ENCODE assay signal across 8 cellular contexts in genomic region chr22:37552560-37553163, GRCh38. TPM values are rescaled to one million over a fixed set of nuclear protein-coding genes. Genes with fewer than 3 reads are reported as not detected.
DNase-seq lines count a peak whose midpoint lies in the region; ATAC-seq, FAIRE-seq and TF ChIP-seq lines count a peak whose summit lies in the region.
"Had no signal": no experiment of that assay in that cellular context is flagged by ENCODE, and none has a peak within 500 bp of the region (broad histone marks: within the 10 kb centered on the region; RNA-seq: fewer than 3 reads in every experiment).

No MANE protein-coding gene starts in this region.

- no peak overlapping the region; the same call in 1 of the 2 replicates for H2BK5ac ChIP-seq in H1 (ENCODE audit: low read depth, low read length)

- TF ChIP-seq RAD21 in H1 (IDR thresholded peaks at IDR 0.05 in 1 of 2, conservative IDR thresholded peaks at IDR 0.05 in 1 of 2; ENCODE audit: low read depth in 2 of 2, low read length in 2 of 2), result no peak

- H3K23ac ChIP-seq in H1 (ENCODE audit: insufficient read length), result no peak overlapping the region

- no peak overlapping the region for H4K8ac ChIP-seq in H1 (ENCODE audit: extremely low read depth, insufficient read depth, low read length)

- intact Hi-C loops in right lobe of liver (cut with DNase I), result no loop called here
- intact Hi-C loops in tibial artery (cut with DNase I; ENCODE audit: low total_unique reads), result no loop called here

- H4K91ac ChIP-seq in H1 (replicated peaks; ENCODE audit: insufficient read length, low read length), result no peak overlapping the region

- TF ChIP-seq POLR2A in H1 (IDR thresholded peaks at IDR 0.05; ENCODE audit: control extremely low read depth in 1 of 2, low read depth in 2 of 2, low read length in 2 of 2), result no peak
- TF ChIP-seq POLR2A in right lobe of liver (IDR thresholded peaks at IDR 0.05), result no peak

- CTCF ChIA-PET in H1 (lab: Charles Lee; ENCODE audit: partially characterized antibody), result interaction anchor here (1.5 to 16.8 kb wide), 4 partner anchors 9 to 54 kb away, joined by 4 to 1347 read pairs (median 26); partner anchors contain the start of genes CDC42EP1 and LGALS2

- FAIRE-seq in H1 (lab: Jason Lieb, UNC), result no peak

- no peak overlapping the region for H2BK20ac ChIP-seq in H1 (ENCODE audit: low read length)

- no peaks in the 10 kb centered on the region for H3K36me3 ChIP-seq in H1 (ENCODE audit: control insufficient read depth in 2 of 4, insufficient read depth in 4 of 4, low read length in 3 of 4)
- no peaks in the 10 kb centered on the region for H3K36me3 ChIP-seq in right lobe of liver
- no peaks in the 10 kb centered on the region for H3K36me3 ChIP-seq in tibial artery

- POLR2A ChIA-PET in H1 (lab: Charles Lee; ENCODE audit: partially characterized antibody), result interaction anchor here (1.1 to 13.2 kb wide), 3 partner anchors 11 to 69 kb away, joined by 3 to 198 read pairs (median 3); partner anchors contain the start of gene CDC42EP1

- no peak overlapping the region for H3K9ac ChIP-seq in H1 (replicated peaks in 1 of 4; ENCODE audit: extremely low read depth in 1 of 4, low read depth in 3 of 4, low read length in 3 of 4)
- H3K9ac ChIP-seq: KMS-11 had no signal

- H3K23me2 ChIP-seq in H1 (ENCODE audit: low read depth, low read length), result peaks cover 7% of the 10 kb centered on the region

- H3K18ac ChIP-seq in H1 (ENCODE audit: extremely low read depth, low read length), result no peak overlapping the region

- H3K4me1 ChIP-seq in H1 (replicated peaks in 1 of 4; ENCODE audit: control insufficient read depth in 3 of 4, insufficient read depth in 4 of 4, low read length in 3 of 4), result peaks cover 5 to 31% (median 13%) of the 10 kb centered on the region in 4 experiments
- peaks cover 0 to 44% (median 16%) of the 10 kb centered on the region in 4 donors for H3K4me1 ChIP-seq in right lobe of liver
- H3K4me1 ChIP-seq in tibial artery, result peaks cover 11 to 64% (median 58%) of the 10 kb centered on the region in 4 donors

- no peak overlapping the region for H2BK12ac ChIP-seq in H1 (ENCODE audit: low read depth, low read length)

- TF ChIP-seq CTCF in H1 (IDR thresholded peaks at IDR 0.05; ENCODE audit: control extremely low read depth in 1 of 3, insufficient read depth in 1 of 3, low read depth in 1 of 3, low read length in 3 of 3) (no peak), right lobe of liver (IDR thresholded peaks at IDR 0.05) (no peak), tibial artery (IDR thresholded peaks at IDR 0.05) (no peak)

- H4K20me1 ChIP-seq in H1 (replicated peaks in 1 of 2; ENCODE audit: control insufficient read depth in 1 of 2, insufficient read depth in 2 of 2, low read length in 2 of 2), result no peaks in the 10 kb centered on the region

- no peak overlapping the region for H3K4me3 ChIP-seq in H1 (ENCODE audit: extremely low read depth in 1 of 4, insufficient read depth in 2 of 4, low read depth in 3 of 4, low read length in 4 of 4)
- H3K4me3 ChIP-seq in right lobe of liver, result no peak overlapping the region
- no peak overlapping the region for H3K4me3 ChIP-seq in tibial artery

- H3K9me3 ChIP-seq in H1 (ENCODE audit: insufficient read depth in 2 of 2, low read depth in 1 of 2, low read length in 1 of 2), result no peaks in the 10 kb centered on the region
- H3K9me3 ChIP-seq in right lobe of liver, result no peaks in the 10 kb centered on the region
- no peaks in the 10 kb centered on the region for H3K9me3 ChIP-seq in tibial artery

- no peak overlapping the region for H4K5ac ChIP-seq in H1 (ENCODE audit: insufficient read length, low read depth, low read length)

- H3K27me3 ChIP-seq in H1 (replicated peaks in 1 of 4; ENCODE audit: control insufficient read depth in 3 of 4, extremely low read depth in 1 of 4, insufficient read depth in 3 of 4, low read length in 3 of 4) (peaks cover 0 to 7% (median 5%) of the 10 kb centered on the region in 4 experiments; a peak in 5 of 7 replicates), right lobe of liver (no peaks in the 10 kb centered on the region), tibial artery (no peaks in the 10 kb centered on the region)

- no peak overlapping the region for H2BK15ac ChIP-seq in H1 (ENCODE audit: low read length)

- H3K27ac ChIP-seq in H1 (ENCODE audit: low read depth, low read length), result no peak overlapping the region
- H3K27ac ChIP-seq in right lobe of liver, result peak overlapping the region in 2 of 3 donors; percentile 13 to 54
- peak overlapping the region; percentile 64 to 97 for H3K27ac ChIP-seq in tibial artery
- H3K27ac ChIP-seq: KMS-11 had no signal

- no peaks in the 10 kb centered on the region for H3K79me2 ChIP-seq in H1 (ENCODE audit: control insufficient read depth in 1 of 2, insufficient read depth in 2 of 2, low read length in 2 of 2)

- peak overlapping the region; percentile 6 for H2BK120ac ChIP-seq in H1 (replicated peaks; ENCODE audit: low read depth, low read length)

- H3K56ac ChIP-seq in H1 (replicated peaks; ENCODE audit: insufficient read length, low read depth, low read length), result no peak overlapping the region

- no peak overlapping the region for H3K14ac ChIP-seq in H1 (ENCODE audit: insufficient read length)

- ATAC-seq in right lobe of liver, result peak in 2 of 4 donors; percentile 5 to 20
- no peak for ATAC-seq in GM19035 (IDR thresholded peaks at IDR 0.05; ENCODE audit: unreplicated experiment)

- WGBS in H1 (ENCODE audit: extremely low coverage in 1 of 2, insufficient coverage in 1 of 2, insufficient read length in 1 of 2, insufficient replicate concordance in 2 of 2, low coverage in 1 of 2, low lambda C conversion rate in 2 of 2, missing lambda C conversion rate in 1 of 2), 2 experiments, result 65% methylated on average over 15 of the region's 16 CpGs; no CpG with 5 or more reads in 1 of the 2 experiments
- 29% methylated on average over 1 of the region's 16 CpGs for WGBS in right lobe of liver (ENCODE audit: insufficient coverage, low coverage, low lambda C conversion rate, missing lambda C conversion rate)

- DNase-seq in NCI-H226 (peak; percentile 65), H1 (ENCODE audit: low read depth in 1 of 2, low spot score in 2 of 2) (peak in 1 of 2 experiments; percentile 62), right lobe of liver (no peak), tibial artery (no peak), NCI-H1092 (lab: John Stamatoyannopoulos, UW) (no peak), cerebellar cortex (ENCODE audit: low spot score) (no peak)

- 0 out of 4 replicates have a peak overlapping the region, but pooled peaks of 1 of the 2 experiments have one; percentile 33 for H3K4me2 ChIP-seq in H1 (ENCODE audit: insufficient read depth in 1 of 2, low read depth in 2 of 2, low read length in 2 of 2)
- H3K4me2 ChIP-seq: KMS-11 had no signal

- H3K79me1 ChIP-seq in H1 (ENCODE audit: low read depth, low read length), result no peaks in the 10 kb centered on the region

- H2AFZ ChIP-seq in H1 (ENCODE audit: low read length), result no peak overlapping the region

- TF ChIP-seq EP300 in H1 (IDR thresholded peaks at IDR 0.05; ENCODE audit: borderline replicate concordance in 1 of 2, low read depth in 2 of 2, low read length in 2 of 2), result no peak

- no peak overlapping the region for H2AK5ac ChIP-seq in H1 (ENCODE audit: low read depth, low read length)

- peak overlapping the region; percentile 53 for H3K4ac ChIP-seq in H1 (replicated peaks; ENCODE audit: insufficient read length, low read depth, low read length)

RNA-seq across cellular contexts. Expression of gene CDC42EP1, which starts 7.6 kb away (rescaled TPM):
- total RNA-seq in H1 (2021; fragmentation: NEBNext Ultra II Directional; extraction: Animal tissue kit (Norgen Biotek cat#: 25700)), result 10.1 and 11.2 TPM in 2 replicates
- 8.3 and 15.4 TPM in 2 replicates for polyA plus RNA-seq in H1 (2011; rRNA removed)
- polyA plus RNA-seq in H1 (2011; cell fraction: cytosol; rRNA removed), result 5.3 TPM
- polyA plus RNA-seq in H1 (2011; cell fraction: nucleus; rRNA removed), result 7.8 TPM
- polyA plus RNA-seq in H1 (2012, experiment 1 of 2), result 5.5 to 11.6 TPM (median 10.8 TPM) in 4 replicates
- 8.9 TPM for polyA plus RNA-seq in H1 (2012, experiment 2 of 2)
- polyA plus RNA-seq in H1 (2013, experiment 1 of 2), result 11.0 TPM
- 10.5 TPM for polyA plus RNA-seq in H1 (2013, experiment 2 of 2)
- polyA minus RNA-seq in H1 (2011; rRNA and poly(A)+ RNA removed), result 2.1 and 2.2 TPM in 2 replicates
- 4.3 TPM for polyA minus RNA-seq in H1 (2011; cell fraction: cytosol; rRNA and poly(A)+ RNA removed)
- 5.1 TPM for polyA minus RNA-seq in H1 (2011; cell fraction: nucleus; rRNA and poly(A)+ RNA removed)
- 100 to 1,000 TPM in 1 of 6 experiments, 10 to 100 TPM in 5; 29.2 to 117 (median 68.0) TPM for total RNA-seq in right lobe of liver

RNA-seq across cellular contexts. Expression of gene LGALS2, which starts 27.2 kb away (rescaled TPM):
- total RNA-seq in H1 (2021; fragmentation: NEBNext Ultra II Directional; extraction: Animal tissue kit (Norgen Biotek cat#: 25700)), result not detected in 2 replicates
- not detected in 2 replicates for polyA plus RNA-seq in H1 (2011; rRNA removed)
- polyA plus RNA-seq in H1 (2011; cell fraction: cytosol; rRNA removed), result not detected
- not detected for polyA plus RNA-seq in H1 (2011; cell fraction: nucleus; rRNA removed)
- not detected in 4 replicates for polyA plus RNA-seq in H1 (2012, experiment 1 of 2)
- not detected for polyA plus RNA-seq in H1 (2012, experiment 2 of 2)
- polyA plus RNA-seq in H1 (2013, experiment 1 of 2), result not detected
- polyA plus RNA-seq in H1 (2013, experiment 2 of 2), result not detected
- polyA minus RNA-seq in H1 (2011; rRNA and poly(A)+ RNA removed), result not detected in 2 replicates
- not detected for polyA minus RNA-seq in H1 (2011; cell fraction: cytosol; rRNA and poly(A)+ RNA removed)
- polyA minus RNA-seq in H1 (2011; cell fraction: nucleus; rRNA and poly(A)+ RNA removed), result not detected
- total RNA-seq in right lobe of liver, result under 1 TPM in 1 of 6 experiments, not detected in 5; 0.64 TPM

RNA-seq across cellular contexts. Expression of gene CARD10, which starts 33.4 kb away (rescaled TPM):
- total RNA-seq in H1 (2021; fragmentation: NEBNext Ultra II Directional; extraction: Animal tissue kit (Norgen Biotek cat#: 25700)), result 14.4 and 14.6 TPM in 2 replicates
- polyA plus RNA-seq in H1 (2011; rRNA removed), result 13.5 and 17.4 TPM in 2 replicates
- 11.2 TPM for polyA plus RNA-seq in H1 (2011; cell fraction: cytosol; rRNA removed)
- 23.7 TPM for polyA plus RNA-seq in H1 (2011; cell fraction: nucleus; rRNA removed)
- 7.9 to 13.1 TPM (median 11.6 TPM) in 4 replicates for polyA plus RNA-seq in H1 (2012, experiment 1 of 2)
- 11.4 TPM for polyA plus RNA-seq in H1 (2012, experiment 2 of 2)
- polyA plus RNA-seq in H1 (2013, experiment 1 of 2), result 9.2 TPM
- polyA plus RNA-seq in H1 (2013, experiment 2 of 2), result 9.2 TPM
- polyA minus RNA-seq in H1 (2011; rRNA and poly(A)+ RNA removed), result 6.8 and 7.5 TPM in 2 replicates
- polyA minus RNA-seq in H1 (2011; cell fraction: cytosol; rRNA and poly(A)+ RNA removed), result 11.4 TPM
- polyA minus RNA-seq in H1 (2011; cell fraction: nucleus; rRNA and poly(A)+ RNA removed), result 5.0 TPM
- 10 to 100 TPM in 5 of 6 experiments, 1 to 10 TPM in 1; 9.0 to 27.8 (median 14.2) TPM for total RNA-seq in right lobe of liver

RNA-seq across cellular contexts. Expression of gene GGA1, which starts 56.0 kb away (rescaled TPM):
- 46.5 and 49.3 TPM in 2 replicates for total RNA-seq in H1 (2021; fragmentation: NEBNext Ultra II Directional; extraction: Animal tissue kit (Norgen Biotek cat#: 25700))
- polyA plus RNA-seq in H1 (2011; rRNA removed), result 57.2 and 81.0 TPM in 2 replicates
- polyA plus RNA-seq in H1 (2011; cell fraction: cytosol; rRNA removed), result 58.2 TPM
- 170 TPM for polyA plus RNA-seq in H1 (2011; cell fraction: nucleus; rRNA removed)
- 43.4 to 56.3 TPM (median 52.3 TPM) in 4 replicates for polyA plus RNA-seq in H1 (2012, experiment 1 of 2)
- 38.5 TPM for polyA plus RNA-seq in H1 (2012, experiment 2 of 2)
- 31.2 TPM for polyA plus RNA-seq in H1 (2013, experiment 1 of 2)
- polyA plus RNA-seq in H1 (2013, experiment 2 of 2), result 28.6 TPM
- 25.7 and 39.1 TPM in 2 replicates for polyA minus RNA-seq in H1 (2011; rRNA and poly(A)+ RNA removed)
- polyA minus RNA-seq in H1 (2011; cell fraction: cytosol; rRNA and poly(A)+ RNA removed), result 36.0 TPM
- 64.4 TPM for polyA minus RNA-seq in H1 (2011; cell fraction: nucleus; rRNA and poly(A)+ RNA removed)
- 10 to 100 TPM; 18.4 to 27.3 (median 24.1) TPM for total RNA-seq in right lobe of liver
